In genomic region chr6:33875141-33875581, GRCh38 we compare ENCODE assay signal across 14 cellular contexts.
DNase-seq lines count a peak whose midpoint lies in the region; TF ChIP-seq lines count a peak whose summit lies in the region.
"Had no signal": no experiment of that assay in that cellular context is flagged by ENCODE, and none has a peak within 500 bp of the region (broad histone marks: within the 10 kb centered on the region; RNA-seq: fewer than 3 reads in every experiment).

No MANE protein-coding gene starts in this region.

- peaks cover 6% of the 10 kb centered on the region for H3K9me3 Mint-ChIP-seq in glutamatergic neuron (ENCODE audit: unreplicated experiment)
- no peaks in the 10 kb centered on the region for H3K9me3 Mint-ChIP-seq in MCF 10A (ENCODE audit: unreplicated experiment)
- H3K9me3 Mint-ChIP-seq: HFFc6 had no signal

- no TSS peak for BruUV-seq in MCF 10A (replicated peaks; lab: Mats Ljungman, UMichigan)

- no peaks in the 10 kb centered on the region for H3K36me3 Mint-ChIP-seq in glutamatergic neuron (ENCODE audit: unreplicated experiment)
- H3K36me3 Mint-ChIP-seq in MCF 10A (ENCODE audit: insufficient read depth, unreplicated experiment) = no peaks in the 10 kb centered on the region

- CTCF ChIA-PET in MCF 10A (lab: Yijun Ruan, JAX) = no interaction called here

- intact Hi-C loops in posterior cingulate gyrus (cut with DNase I) = no loop called here
- intact Hi-C loops in MCF 10A (cut with micrococcal nuclease) = no loop called here

- H3K4me3 Mint-ChIP-seq in glutamatergic neuron (ENCODE audit: unreplicated experiment) (peak overlapping the region; percentile 63), MCF 10A (ENCODE audit: unreplicated experiment) (no peak overlapping the region)
- H3K4me3 Mint-ChIP-seq: HFFc6 had no signal

- H3K27ac Mint-ChIP-seq in glutamatergic neuron (ENCODE audit: unreplicated experiment) = no peak overlapping the region
- no peak overlapping the region for H3K27ac Mint-ChIP-seq in MCF 10A (ENCODE audit: low read depth, unreplicated experiment)
- H3K27ac Mint-ChIP-seq: HFFc6 had no signal

- H3K27me3 Mint-ChIP-seq in glutamatergic neuron (ENCODE audit: unreplicated experiment) = peaks cover 14% of the 10 kb centered on the region
- H3K27me3 Mint-ChIP-seq in MCF 10A (ENCODE audit: insufficient read depth, unreplicated experiment) = peaks cover 18% of the 10 kb centered on the region

- H3K4me1 Mint-ChIP-seq in glutamatergic neuron (ENCODE audit: low read depth, unreplicated experiment) (peaks cover 40% of the 10 kb centered on the region), MCF 10A (ENCODE audit: insufficient read depth, unreplicated experiment) (no peaks in the 10 kb centered on the region)

- peak; percentile 75 for DNase-seq in DMS79 treated with DMSO at 0.1 percent for 48 hours (lab: John Stamatoyannopoulos, UW)
- peak; percentile 10 for DNase-seq in OCI-M1 (lab: John Stamatoyannopoulos, UW)
- no peak for DNase-seq in glutamatergic neuron
- peak in 6 of 10 donors; percentile 22 to 90 (median 56) for DNase-seq in posterior cingulate gyrus
- DNase-seq in islet precursor cell = no peak
- DNase-seq in NCI-H1930 (lab: John Stamatoyannopoulos, UW) = no peak
- DNase-seq in MCF 10A (ENCODE audit: unreplicated experiment) = no peak
- no peak for DNase-seq in NCI-H69 (lab: John Stamatoyannopoulos, UW)
- DNase-seq: EL, HFFc6, MG63, NCI-H1092 treated with DMSO at 0.1 percent for 48 hours, PC-9, SW 1271 had no signal

- no peak for TF ChIP-seq CTCF in glutamatergic neuron (IDR thresholded peaks at IDR 0.05; ENCODE audit: partially characterized antibody, unreplicated experiment)
- no peak for TF ChIP-seq CTCF in MCF 10A (IDR thresholded peaks at IDR 0.05; ENCODE audit: unreplicated experiment)

- POLR2A ChIA-PET in MCF 10A (lab: Yijun Ruan, JAX) = no interaction called here

Comparison
In these comparisons a context has a peak if more than half of its experiments do, and no peak if none do; other contexts are left out.
1. DNase-seq: peak in DMS79 treated with DMSO at 0.1 percent for 48 hours (single experiment), OCI-M1 (single experiment) and posterior cingulate gyrus (6 of 10); none in glutamatergic neuron (single experiment), islet precursor cell (single experiment), NCI-H1930 (0 of 2), MCF 10A (single experiment) and NCI-H69 (single experiment).